In the genomic region with DNA sequence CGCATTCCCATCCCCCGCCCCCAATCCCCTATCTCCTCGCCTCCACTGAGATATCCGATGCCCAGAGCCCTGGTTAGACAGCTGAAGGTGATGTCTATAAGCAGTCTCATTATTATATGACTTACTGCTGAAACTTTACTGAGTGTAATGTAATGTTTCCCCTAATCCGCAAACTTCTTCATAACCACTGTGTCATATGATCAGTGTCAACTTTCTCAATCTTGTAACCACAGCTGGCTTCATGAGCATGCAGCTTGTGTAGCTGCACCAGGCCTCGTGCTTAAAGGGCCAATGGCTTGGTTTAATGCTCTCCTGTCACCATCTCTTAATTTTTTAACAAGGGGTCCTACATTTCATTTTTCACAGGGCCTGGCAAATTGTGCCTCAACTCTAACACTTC, we compare ENCODE assay signal across 10 cellular contexts. TPM values are rescaled to one million over a fixed set of nuclear protein-coding genes. Genes with fewer than 3 reads are reported as not detected.
DNase-seq lines count a peak whose midpoint lies in the region; ATAC-seq, FAIRE-seq and TF ChIP-seq lines count a peak whose summit lies in the region.
"Had no signal": no experiment of that assay in that cellular context is flagged by ENCODE, and none has a peak within 500 bp of the region (broad histone marks: within the 10 kb centered on the region; RNA-seq: fewer than 3 reads in every experiment).

No MANE protein-coding gene starts in this region.

- H2BK120ac ChIP-seq in neuronal stem cell (ENCODE audit: low read depth, low read length), result no peak overlapping the region

- H4K20me1 ChIP-seq in GM12878 (ENCODE audit: control insufficient read depth, insufficient read depth), result no peaks in the 10 kb centered on the region

- no peaks in the 10 kb centered on the region for H3K9me3 Mint-ChIP-seq in activated CD4-positive, alpha-beta T cell treated with anti-CD3 and anti-CD28 coated beads, Interleukin-2, amount 10 ng/mL, durations not matched to agents 7 days and 5 days

- no peak overlapping the region for H2BK12ac ChIP-seq in neuronal stem cell (ENCODE audit: low read length)

- DNase-seq in activated CD4-positive, alpha-beta T cell treated with anti-CD3 and anti-CD28 coated beads, Interleukin-2, amount 10 ng/mL, durations not matched to agents 7 days and 5 days, result peak; percentile 37
- DNase-seq in activated CD4-positive, alpha-beta T cell treated with anti-CD3 and anti-CD28 coated beads for 1 hour, result no peak
- DNase-seq in LHCN-M2 (ENCODE audit: low read depth), result peak; percentile 89
- peak; percentile 35 for DNase-seq in GM12878 (ENCODE audit: low read depth, low spot score)
- no peak for DNase-seq in sciatic nerve (ENCODE audit: low spot score)
- no peak for DNase-seq in spleen
- DNase-seq in neuronal stem cell (ENCODE audit: low spot score), result no peak
- no peak for DNase-seq in GOT3 (lab: John Stamatoyannopoulos, UW)
- DNase-seq: NCI-H2107, T1000 had no signal

- H2AFZ ChIP-seq in GM12878 (ENCODE audit: control insufficient read depth, low read depth, low read length), result no peak overlapping the region
- H2AFZ ChIP-seq in neuronal stem cell (ENCODE audit: low read length), result no peak overlapping the region

- H3K4ac ChIP-seq in neuronal stem cell (ENCODE audit: low read length), result no peak overlapping the region

- H4K8ac ChIP-seq in neuronal stem cell (ENCODE audit: low read depth, low read length), result no peak overlapping the region

- no peaks in the 10 kb centered on the region for H3K79me1 ChIP-seq in neuronal stem cell (ENCODE audit: low read depth, low read length)

- FAIRE-seq in GM12878 (lab: Jason Lieb, UNC), result peak; percentile 70

- ATAC-seq in GM12878 (peak; percentile 96), sciatic nerve (peak; percentile 62)

- SMC1A ChIA-PET in GM12878 (lab: Charles Lee; ENCODE audit: uncharacterized antibody, unreplicated experiment), result interaction anchor here (0.6 to 2.1 kb wide), 6 partner anchors 8 to 521 kb away, joined by 3 to 9 read pairs (median 4); a partner anchor contains a TSS

- no peak overlapping the region for H3K23ac ChIP-seq in neuronal stem cell (ENCODE audit: low read depth, low read length, poor library complexity)

- POLR2A ChIA-PET in activated CD4-positive, alpha-beta T cell treated with anti-CD3 and anti-CD28 coated beads, Interleukin-2, amount 10 ng/mL, durations not matched to agents 7 days and 5 days (lab: Charles Lee), result no interaction called here
- POLR2A ChIA-PET in GM12878 (lab: Charles Lee), result interaction anchor here (0.5 kb wide), 1 partner anchor 23 kb away, joined by 3 read pairs; no protein-coding TSS in a partner anchor

- H3K36me3 Mint-ChIP-seq in activated CD4-positive, alpha-beta T cell treated with anti-CD3 and anti-CD28 coated beads, Interleukin-2, amount 10 ng/mL, durations not matched to agents 7 days and 5 days (ENCODE audit: low read depth), result no peaks in the 10 kb centered on the region

- H3K14ac ChIP-seq in neuronal stem cell (ENCODE audit: low read length), result no peak overlapping the region

- H4K91ac ChIP-seq in neuronal stem cell (ENCODE audit: low read depth, low read length, poor library complexity), result no peak overlapping the region

- TF ChIP-seq POLR2A in GM12878 (IDR thresholded peaks at IDR 0.05; ENCODE audit: low read depth, low read length) (no peak), spleen (IDR thresholded peaks at IDR 0.05) (no peak)

- in situ Hi-C loops in GM12878 (cut with MboI), result no loop called here

- no peak overlapping the region for H2AK5ac ChIP-seq in neuronal stem cell (ENCODE audit: low read depth, low read length)

- no TSS peak for BruUV-seq in GM12878 (replicated peaks; lab: Mats Ljungman, UMichigan)

- H3K18ac ChIP-seq in neuronal stem cell (ENCODE audit: low read length), result no peak overlapping the region

- TF ChIP-seq CTCF in GM12878 (IDR thresholded peaks at IDR 0.05 in 2 of 3, conservative IDR thresholded peaks at IDR 0.05 in 1 of 3; ENCODE audit: control insufficient read depth in 2 of 3, extremely low read depth in 1 of 3, insufficient read depth in 1 of 3, low read depth in 3 of 3, low read length in 3 of 3) (no peak), spleen (IDR thresholded peaks at IDR 0.05 in 8 of 11, conservative IDR thresholded peaks at IDR 0.05 in 3 of 11) (no peak)

- 47% methylated on average over 6 of the region's 6 CpGs for WGBS in GM12878 (ENCODE audit: insufficient coverage, insufficient replicate concordance, low lambda C conversion rate, missing lambda C conversion rate)
- WGBS in spleen, 5 donors, result 41 to 54% (median 45%) methylated on average over 6 of the region's 6 CpGs
- no CpG with 5 or more reads among the region's 6 CpGs for WGBS in neuronal stem cell (ENCODE audit: extremely low coverage in 2 of 2, insufficient read length in 2 of 2, insufficient replicate concordance in 1 of 2), 2 donors

- H3K4me1 Mint-ChIP-seq in activated CD4-positive, alpha-beta T cell treated with anti-CD3 and anti-CD28 coated beads, Interleukin-2, amount 10 ng/mL, durations not matched to agents 7 days and 5 days, result peaks cover 15% of the 10 kb centered on the region

- H2BK15ac ChIP-seq in neuronal stem cell (ENCODE audit: low read length), result no peak overlapping the region

- H3K36me3 ChIP-seq in GM12878 (ENCODE audit: control insufficient read depth in 2 of 2, insufficient read depth in 2 of 2, low read length in 1 of 2) (no peaks in the 10 kb centered on the region), spleen (no peaks in the 10 kb centered on the region), neuronal stem cell (replicated peaks in 1 of 2; ENCODE audit: control insufficient read depth in 2 of 2, insufficient read depth in 2 of 2, low read length in 2 of 2) (no peaks in the 10 kb centered on the region)

- no peak overlapping the region for H3K9ac ChIP-seq in GM12878 (ENCODE audit: control insufficient read depth, insufficient read depth, low read length)
- no peak overlapping the region for H3K9ac ChIP-seq in neuronal stem cell (ENCODE audit: low read depth, low read length, poor library complexity)

- no peak overlapping the region for H3K27ac ChIP-seq in GM12878 (ENCODE audit: control insufficient read depth, insufficient read depth)
- peak overlapping the region in 1 of 8 donors; percentile 43 for H3K27ac ChIP-seq in spleen
- no peak overlapping the region for H3K27ac ChIP-seq in neuronal stem cell (replicated peaks; ENCODE audit: low read length)

- no peak overlapping the region for H2BK5ac ChIP-seq in neuronal stem cell (ENCODE audit: low read length)

- CTCF ChIA-PET in activated CD4-positive, alpha-beta T cell treated with anti-CD3 and anti-CD28 coated beads, Interleukin-2, amount 10 ng/mL, durations not matched to agents 7 days and 5 days (lab: Charles Lee), result interaction anchor here (0.6 to 1.1 kb wide), 2 partner anchors 63 to 796 kb away, joined by 3 to 4 read pairs; no protein-coding TSS in a partner anchor
- CTCF ChIA-PET in GM12878 (lab: Yijun Ruan, JAX), result interaction anchor here (0.6 to 1.5 kb wide), 3 partner anchors 63 to 834 kb away, joined by 3 to 5 read pairs (median 5); no protein-coding TSS in a partner anchor

- H3K9me3 ChIP-seq in GM12878 (replicated peaks; ENCODE audit: control insufficient read depth, insufficient read depth, low read length) (no peaks in the 10 kb centered on the region), spleen (no peaks in the 10 kb centered on the region), neuronal stem cell (replicated peaks in 1 of 2; ENCODE audit: control insufficient read depth in 2 of 2, insufficient read depth in 1 of 2, low read depth in 1 of 2, low read length in 2 of 2) (no peaks in the 10 kb centered on the region)

- RAD21 ChIA-PET in GM12878 (lab: Charles Lee; ENCODE audit: unreplicated experiment), result no interaction called here

- no peak for TF ChIP-seq RAD21 in GM12878 (IDR thresholded peaks at IDR 0.05; ENCODE audit: insufficient read depth, low read depth, low read length)

- TF ChIP-seq EP300 in GM12878 (IDR thresholded peaks at IDR 0.05; ENCODE audit: borderline replicate concordance in 1 of 2, control insufficient read depth in 1 of 2, low read depth in 2 of 2, low read length in 2 of 2), result peak; percentile 27 to 58; a peak in 3 of 4 replicates

- no peak overlapping the region for H3K27ac Mint-ChIP-seq in activated CD4-positive, alpha-beta T cell treated with anti-CD3 and anti-CD28 coated beads, Interleukin-2, amount 10 ng/mL, durations not matched to agents 7 days and 5 days

- H3K79me2 ChIP-seq in GM12878 (ENCODE audit: control insufficient read depth, insufficient read depth, low read length), result no peaks in the 10 kb centered on the region

- H3K4me3 Mint-ChIP-seq in activated CD4-positive, alpha-beta T cell treated with anti-CD3 and anti-CD28 coated beads, Interleukin-2, amount 10 ng/mL, durations not matched to agents 7 days and 5 days, result no peak overlapping the region

- intact Hi-C loops in GM12878 (cut with micrococcal nuclease; ENCODE audit: unreplicated experiment) (no loop called here), sciatic nerve (cut with DNase I) (loop anchor here (10.0 kb wide), 1 partner anchor 1104 kb away; no protein-coding TSS in a partner anchor), spleen (cut with DNase I; ENCODE audit: low total_unique reads) (no loop called here)

- H3K4me3 ChIP-seq in GM12878 (no peak overlapping the region), spleen (no peak overlapping the region), neuronal stem cell (ENCODE audit: low read length in 2 of 2) (no peak overlapping the region)

- H3K4me1 ChIP-seq in GM12878 (ENCODE audit: control insufficient read depth, insufficient read depth, low read length) (peaks cover 3% of the 10 kb centered on the region; the same call in 1 of the 2 replicates), spleen (peaks cover 0 to 19% (median 12%) of the 10 kb centered on the region in 6 donors), neuronal stem cell (ENCODE audit: control insufficient read depth in 2 of 2, insufficient read depth in 1 of 2, low read depth in 1 of 2, low read length in 2 of 2) (peaks cover 2 to 6% of the 10 kb centered on the region in 2 donors)

- H3K27me3 Mint-ChIP-seq in activated CD4-positive, alpha-beta T cell treated with anti-CD3 and anti-CD28 coated beads, Interleukin-2, amount 10 ng/mL, durations not matched to agents 7 days and 5 days, result no peaks in the 10 kb centered on the region

- no peaks in the 10 kb centered on the region for H3K27me3 ChIP-seq in GM12878 (replicated peaks in 1 of 2; ENCODE audit: control insufficient read depth in 2 of 2, insufficient read depth in 2 of 2, low read length in 1 of 2)
- no peaks in the 10 kb centered on the region for H3K27me3 ChIP-seq in spleen (replicated peaks in 1 of 7)
- no peaks in the 10 kb centered on the region for H3K27me3 ChIP-seq in neuronal stem cell (ENCODE audit: control insufficient read depth in 3 of 3, insufficient read depth in 3 of 3, low read depth in 1 of 3, low read length in 3 of 3)

- H3K4me2 ChIP-seq in GM12878 (ENCODE audit: control insufficient read depth, insufficient read depth) (no peak overlapping the region), neuronal stem cell (ENCODE audit: insufficient read depth, low read length, poor library complexity, severe bottlenecking) (no peak overlapping the region)

RNA-seq across cellular contexts. Expression of a gene that starts 8.1 kb away (rescaled TPM):
- not detected for total RNA-seq in activated CD4-positive, alpha-beta T cell treated with anti-CD3 and anti-CD28 coated beads, Interleukin-2, amount 10 ng/mL, durations not matched to agents 7 days and 5 days
- total RNA-seq in LHCN-M2 (2014; rRNA removed), result not detected in 2 replicates
- polyA plus RNA-seq in LHCN-M2 (2012), result not detected
- not detected in 2 replicates for total RNA-seq in GM12878 (2013; cell fraction: nucleolus; rRNA removed)
- total RNA-seq in GM12878 (2014; rRNA removed), result not detected in 2 replicates
- total RNA-seq in GM12878 (2014; rRNA removed; fragmentation: Illumina TruSeq; extraction: Trizol), result not detected in 2 replicates
- total RNA-seq in GM12878 (2021), result not detected in 2 replicates
- not detected for polyA plus RNA-seq in GM12878 (2011; ENCODE audit: low read depth)
- polyA plus RNA-seq in GM12878 (2011; rRNA removed), result not detected in 2 replicates
- not detected in 2 replicates for polyA plus RNA-seq in GM12878 (2011; cell fraction: cytosol; rRNA removed)
- not detected in 2 replicates for polyA plus RNA-seq in GM12878 (2011; cell fraction: nucleus; rRNA removed)
- polyA plus RNA-seq in GM12878 (2012), result not detected in 2 replicates
- not detected in 2 replicates for polyA plus RNA-seq in GM12878 (2014; fragmentation: Illumina TruSeq; extraction: Trizol)
- not detected for polyA plus RNA-seq in GM12878 (2014; fragmentation: Nextera tagmentation; extraction: Ambion mirVana)
- polyA plus RNA-seq in GM12878 (2014; rRNA removed), result 0.29 TPM in 1 of 2 replicates, not detected in the other
- polyA plus RNA-seq in GM12878 (2016; fragmentation: Nextera tagmentation; extraction: Ambion mirVana), result not detected
- polyA minus RNA-seq in GM12878 (2011; rRNA and poly(A)+ RNA removed), result not detected in 2 replicates
- polyA minus RNA-seq in GM12878 (2011; cell fraction: cytosol; rRNA and poly(A)+ RNA removed), result not detected in 2 replicates
- not detected in 2 replicates for polyA minus RNA-seq in GM12878 (2011; cell fraction: nucleus; rRNA and poly(A)+ RNA removed)
- total RNA-seq in sciatic nerve, result 3.0 TPM
- not detected for total RNA-seq in spleen
- polyA plus RNA-seq in spleen, result 1 to 10 TPM in 2 of 3 donors, under 1 TPM in 1; 0.63 to 2.7 (median 1.7) TPM
- not detected for polyA plus RNA-seq in neuronal stem cell (2013, experiment 1 of 2)
- polyA plus RNA-seq in neuronal stem cell (2013, experiment 2 of 2), result not detected

RNA-seq across cellular contexts. Expression of a gene that starts 53.9 kb away (rescaled TPM):
- 10 to 100 TPM; 59.9 to 64.1 TPM for total RNA-seq in activated CD4-positive, alpha-beta T cell treated with anti-CD3 and anti-CD28 coated beads, Interleukin-2, amount 10 ng/mL, durations not matched to agents 7 days and 5 days
- total RNA-seq in LHCN-M2 (2014; rRNA removed) (137 and 141 TPM in 2 replicates), GM12878 (2014; rRNA removed) (192 and 198 TPM in 2 replicates), GM12878 (2014; rRNA removed; fragmentation: Illumina TruSeq; extraction: Trizol) (151 and 163 TPM in 2 replicates), GM12878 (2021) (223 and 233 TPM in 2 replicates), sciatic nerve (48.1 TPM), spleen (10 to 100 TPM; 35.0 to 56.0 (median 46.3) TPM)
- polyA plus RNA-seq in LHCN-M2 (2012), result 114 TPM
- total RNA-seq in GM12878 (2013; cell fraction: nucleolus; rRNA removed), result 60.9 and 62.0 TPM in 2 replicates
- 80.9 TPM for polyA plus RNA-seq in GM12878 (2011; ENCODE audit: low read depth)
- polyA plus RNA-seq in GM12878 (2011; rRNA removed) (128 and 208 TPM in 2 replicates), GM12878 (2014; fragmentation: Illumina TruSeq; extraction: Trizol) (138 and 204 TPM in 2 replicates), GM12878 (2014; fragmentation: Nextera tagmentation; extraction: Ambion mirVana) (100 to 1,000 TPM in 1 of 2 experiments, 10 to 100 TPM in 1; 84.9 to 116 TPM), GM12878 (2014; rRNA removed) (218 and 247 TPM in 2 replicates), GM12878 (2016; fragmentation: Nextera tagmentation; extraction: Ambion mirVana) (100 to 1,000 TPM; 129 to 134 TPM), spleen (10 to 100 TPM; 45.9 to 67.1 (median 55.2) TPM)
- polyA plus RNA-seq in GM12878 (2011; cell fraction: cytosol; rRNA removed), result 296 and 341 TPM in 2 replicates
- polyA plus RNA-seq in GM12878 (2011; cell fraction: nucleus; rRNA removed), result 234 and 261 TPM in 2 replicates
- polyA plus RNA-seq in GM12878 (2012), result 101 and 138 TPM in 2 replicates
- 414 and 519 TPM in 2 replicates for polyA minus RNA-seq in GM12878 (2011; rRNA and poly(A)+ RNA removed)
- 123 and 129 TPM in 2 replicates for polyA minus RNA-seq in GM12878 (2011; cell fraction: cytosol; rRNA and poly(A)+ RNA removed)
- polyA minus RNA-seq in GM12878 (2011; cell fraction: nucleus; rRNA and poly(A)+ RNA removed), result 62.9 and 114 TPM in 2 replicates
- 172 TPM for polyA plus RNA-seq in neuronal stem cell (2013, experiment 1 of 2)
- 166 TPM for polyA plus RNA-seq in neuronal stem cell (2013, experiment 2 of 2)

Comparison
In these comparisons a context has a peak if more than half of its experiments do, and no peak if none do; other contexts are left out.
1. DNase-seq: peak in activated CD4-positive, alpha-beta T cell treated with anti-CD3 and anti-CD28 coated beads, Interleukin-2, amount 10 ng/mL, durations not matched to agents 7 days and 5 days (single experiment), LHCN-M2 (single experiment) and GM12878 (single experiment); none in activated CD4-positive, alpha-beta T cell treated with anti-CD3 and anti-CD28 coated beads for 1 hour (single experiment), sciatic nerve (single experiment), spleen (single experiment), neuronal stem cell (single experiment) and GOT3 (single experiment).